ENCODE assay signal across 19 cellular contexts in genomic region chr3:110965976-110966375, GRCh38.
DNase-seq lines count a peak whose midpoint lies in the region; ATAC-seq, FAIRE-seq and TF ChIP-seq lines count a peak whose summit lies in the region.
"Had no signal": no experiment of that assay in that cellular context is flagged by ENCODE, and none has a peak within 500 bp of the region (broad histone marks: within the 10 kb centered on the region; RNA-seq: fewer than 3 reads in every experiment).

No MANE protein-coding gene starts in this region.

- H3K36me3 ChIP-seq in breast epithelium: no peaks in the 10 kb centered on the region
- H3K36me3 ChIP-seq in astrocyte (ENCODE audit: insufficient read depth, low read length): no peaks in the 10 kb centered on the region
- peaks cover 0 to 3% of the 10 kb centered on the region in 2 experiments for H3K36me3 ChIP-seq in mesenchymal stem cell (ENCODE audit: control insufficient read depth in 1 of 2, insufficient read depth in 2 of 2, low read depth in 1 of 2, low read length in 2 of 2)
- no peaks in the 10 kb centered on the region for H3K36me3 ChIP-seq in smooth muscle cell (ENCODE audit: low read depth)
- H3K36me3 ChIP-seq in spleen: no peaks in the 10 kb centered on the region
- H3K36me3 ChIP-seq: HAP-1 had no signal

- H4K8ac ChIP-seq in mesenchymal stem cell (ENCODE audit: low read length): no peak overlapping the region

- intact Hi-C loops in MCF 10A (cut with micrococcal nuclease): no loop called here
- intact Hi-C loops in breast epithelium (cut with DNase I; ENCODE audit: low total_unique reads): no loop called here
- intact Hi-C loops in spleen (cut with DNase I; ENCODE audit: low total_unique reads): no loop called here

- no peak overlapping the region for H3K23ac ChIP-seq in mesenchymal stem cell (ENCODE audit: low read length in 2 of 2)

- POLR2A ChIA-PET in MCF 10A (lab: Yijun Ruan, JAX): interaction anchor here (0.6 kb wide), 1 partner anchor 12 kb away, joined by 4 read pairs; no protein-coding TSS in a partner anchor

- no peaks in the 10 kb centered on the region for H4K20me1 ChIP-seq in astrocyte (ENCODE audit: insufficient read depth, low read length)
- peaks cover 86% of the 10 kb centered on the region for H4K20me1 ChIP-seq in smooth muscle cell (ENCODE audit: low read depth)
- H4K20me1 ChIP-seq: BLaER1 treated with 17β-estradiol and CSF1 and Interleukin-3, amounts not matched to agents 10 nM and 100 nM had no signal

- H3K9me3 Mint-ChIP-seq in MCF 10A (ENCODE audit: unreplicated experiment) (peaks cover 37% of the 10 kb centered on the region), astrocyte (ENCODE audit: unreplicated experiment) (peaks cover 39% of the 10 kb centered on the region)

- H3K9me3 ChIP-seq in breast epithelium (peaks cover 17 to 18% of the 10 kb centered on the region in 2 donors), astrocyte (ENCODE audit: insufficient read depth, low read depth, low read length) (peaks cover 13% of the 10 kb centered on the region), mesenchymal stem cell (ENCODE audit: control insufficient read depth, low read length) (peaks cover 20% of the 10 kb centered on the region), smooth muscle cell (replicated peaks; ENCODE audit: low read depth) (no peaks in the 10 kb centered on the region), spleen (peaks cover 0 to 58% (median 37%) of the 10 kb centered on the region in 8 donors)
- H3K9me3 ChIP-seq: HAP-1 had no signal

- H3K9ac ChIP-seq in astrocyte (ENCODE audit: low read length) (no peak overlapping the region), mesenchymal stem cell (ENCODE audit: low read length) (no peak overlapping the region), smooth muscle cell (ENCODE audit: low read depth) (peak overlapping the region; percentile 96)
- H3K9ac ChIP-seq: BLaER1 treated with 17β-estradiol and CSF1 and Interleukin-3, amounts not matched to agents 10 nM and 100 nM had no signal

- no peak overlapping the region for H2BK120ac ChIP-seq in mesenchymal stem cell (ENCODE audit: low read depth, low read length)

- DNase-seq in MCF 10A (ENCODE audit: unreplicated experiment) (no peak), breast epithelium (ENCODE audit: low spot score in 2 of 2) (no peak), astrocyte (ENCODE audit: low read depth) (no peak), mesenchymal stem cell (no peak), smooth muscle cell (lab: John Stamatoyannopoulos, UW; ENCODE audit: unreplicated experiment) (no peak), spleen (no peak)
- DNase-seq: Calu3; CD8-positive, alpha-beta T cell; DMS79 treated with DMSO at 0.1 percent for 48 hours; GF-D8 had no signal

- H3K4ac ChIP-seq in mesenchymal stem cell (ENCODE audit: low read depth in 1 of 2, low read length in 2 of 2): no peak overlapping the region

- H3K79me2 ChIP-seq in astrocyte (ENCODE audit: insufficient read depth, low read length) (no peaks in the 10 kb centered on the region), smooth muscle cell (ENCODE audit: low read depth) (peaks cover 94% of the 10 kb centered on the region)

- H3K36me3 Mint-ChIP-seq in MCF 10A (ENCODE audit: insufficient read depth, unreplicated experiment) (no peaks in the 10 kb centered on the region), astrocyte (ENCODE audit: low read depth, unreplicated experiment) (peaks cover 35% of the 10 kb centered on the region)
- H3K36me3 Mint-ChIP-seq: CD8-positive, alpha-beta T cell had no signal

- H3K27me3 ChIP-seq in breast epithelium (no peaks in the 10 kb centered on the region), astrocyte (ENCODE audit: insufficient read depth, low read length) (no peaks in the 10 kb centered on the region), mesenchymal stem cell (ENCODE audit: control insufficient read depth in 1 of 2, insufficient read depth in 1 of 2, low read length in 2 of 2) (no peaks in the 10 kb centered on the region), smooth muscle cell (ENCODE audit: low read depth) (no peaks in the 10 kb centered on the region), spleen (replicated peaks in 1 of 7) (no peaks in the 10 kb centered on the region)
- H3K27me3 ChIP-seq: BLaER1 treated with 17β-estradiol and CSF1 and Interleukin-3, amounts not matched to agents 10 nM and 100 nM had no signal

- no peak overlapping the region for H2BK15ac ChIP-seq in mesenchymal stem cell (ENCODE audit: low read depth, poor library complexity, severe bottlenecking)

- H3K4me3 Mint-ChIP-seq in MCF 10A (ENCODE audit: unreplicated experiment) (no peak overlapping the region), astrocyte (ENCODE audit: unreplicated experiment) (peak overlapping the region; percentile 87)
- H3K4me3 Mint-ChIP-seq: B cell; CD8-positive, alpha-beta T cell; GM23338 had no signal

- no TSS peak for BruUV-seq in MCF 10A (replicated peaks; lab: Mats Ljungman, UMichigan)

- H2AFZ ChIP-seq in astrocyte (ENCODE audit: low read depth, low read length): no peak overlapping the region
- no peak overlapping the region for H2AFZ ChIP-seq in mesenchymal stem cell (ENCODE audit: low read depth, low read length)
- H2AFZ ChIP-seq in smooth muscle cell (ENCODE audit: low read depth): no peak overlapping the region
- H2AFZ ChIP-seq: GM23338 had no signal

- TF ChIP-seq POLR2A in breast epithelium (IDR thresholded peaks at IDR 0.05) (no peak), spleen (IDR thresholded peaks at IDR 0.05) (no peak)

- no peak overlapping the region for H2AK5ac ChIP-seq in mesenchymal stem cell (ENCODE audit: low read length, severe bottlenecking)

- no peak for FAIRE-seq in astrocyte (lab: Jason Lieb, UNC)
- FAIRE-seq: HepG2 had no signal

- H3F3A ChIP-seq in smooth muscle cell (ENCODE audit: low read depth): peaks cover 5% of the 10 kb centered on the region

- H3K27ac ChIP-seq in breast epithelium (no peak overlapping the region), astrocyte (ENCODE audit: low read depth, low read length) (no peak overlapping the region), mesenchymal stem cell (ENCODE audit: low read length, poor library complexity, severe bottlenecking) (peak overlapping the region; percentile 32), smooth muscle cell (ENCODE audit: low read depth) (peak overlapping the region; percentile 86), spleen (no peak overlapping the region)
- H3K27ac ChIP-seq: 22Rv1, HL-60 had no signal

- H3K4me1 ChIP-seq in breast epithelium (no peaks in the 10 kb centered on the region), astrocyte (ENCODE audit: insufficient read depth, low read length) (no peaks in the 10 kb centered on the region), mesenchymal stem cell (ENCODE audit: control insufficient read depth, insufficient read depth, low read depth, low read length) (no peaks in the 10 kb centered on the region), smooth muscle cell (ENCODE audit: low read depth) (peaks cover 8% of the 10 kb centered on the region), spleen (no peaks in the 10 kb centered on the region)
- H3K4me1 ChIP-seq: HAP-1 had no signal

- H3K14ac ChIP-seq in mesenchymal stem cell (ENCODE audit: low read length in 2 of 2): no peak overlapping the region

- H3K79me1 ChIP-seq in mesenchymal stem cell (replicated peaks; ENCODE audit: low read length, poor library complexity, severe bottlenecking): no peaks in the 10 kb centered on the region

- no peak for ATAC-seq in activated CD4-positive, CD25-positive, alpha-beta regulatory T cell treated with anti-CD3 and anti-CD28 coated beads, Interleukin-2, amount 50 U/mL, for 24 hours
- ATAC-seq in SK-N-SH treated with all-trans-retinoic acid at 6 μM for 48 hours: no peak
- ATAC-seq: CD8-positive, alpha-beta T cell; GM23338; HepG2 had no signal

- TF ChIP-seq CTCF in MCF 10A (IDR thresholded peaks at IDR 0.05; ENCODE audit: unreplicated experiment) (no peak), breast epithelium (IDR thresholded peaks at IDR 0.05) (no peak), astrocyte (IDR thresholded peaks at IDR 0.05; ENCODE audit: insufficient read depth, low read depth, low read length) (no peak), smooth muscle cell (IDR thresholded peaks at IDR 0.05; ENCODE audit: borderline replicate concordance, insufficient read depth, poor library complexity, severe bottlenecking) (no peak), spleen (IDR thresholded peaks at IDR 0.05 in 8 of 11, conservative IDR thresholded peaks at IDR 0.05 in 3 of 11) (no peak)

- H3K27me3 Mint-ChIP-seq in MCF 10A (ENCODE audit: insufficient read depth, unreplicated experiment) (no peaks in the 10 kb centered on the region), astrocyte (ENCODE audit: low read depth, unreplicated experiment) (no peaks in the 10 kb centered on the region)
- H3K27me3 Mint-ChIP-seq: B cell had no signal

- no peak overlapping the region for H3K18ac ChIP-seq in mesenchymal stem cell (ENCODE audit: low read depth in 1 of 2, low read length in 2 of 2)

- CTCF ChIA-PET in MCF 10A (lab: Yijun Ruan, JAX): interaction anchor here (1.8 kb wide), 1 partner anchor 29 kb away, joined by 6 read pairs; no protein-coding TSS in a partner anchor

- H3K4me1 Mint-ChIP-seq in MCF 10A (ENCODE audit: insufficient read depth, unreplicated experiment) (peaks cover 13% of the 10 kb centered on the region), astrocyte (ENCODE audit: low read depth, unreplicated experiment) (peaks cover 9% of the 10 kb centered on the region)
- H3K4me1 Mint-ChIP-seq: B cell, GM23338 had no signal

- over 99% methylated on average over 5 of the region's 5 CpGs for WGBS in mesenchymal stem cell
- WGBS in smooth muscle cell (ENCODE audit: low lambda C conversion rate): 61% methylated on average over 5 of the region's 5 CpGs
- WGBS in spleen, 5 donors: 82 to 91% (median 89%) methylated on average over 5 of the region's 5 CpGs

- H3K4me2 ChIP-seq in astrocyte (ENCODE audit: low read length) (no peak overlapping the region), mesenchymal stem cell (ENCODE audit: low read length, poor library complexity, severe bottlenecking) (no peak overlapping the region), smooth muscle cell (peak overlapping the region; percentile 93)
- H3K4me2 ChIP-seq: GM23338 had no signal

- H4K91ac ChIP-seq in mesenchymal stem cell (ENCODE audit: low read length): no peak overlapping the region

- no peak overlapping the region for H2BK5ac ChIP-seq in mesenchymal stem cell (ENCODE audit: low read depth, low read length, poor library complexity, severe bottlenecking)

- H2BK12ac ChIP-seq in mesenchymal stem cell (ENCODE audit: low read length in 2 of 2): no peak overlapping the region

- peak overlapping the region; percentile 66 for H3K27ac Mint-ChIP-seq in MCF 10A (ENCODE audit: low read depth, unreplicated experiment)
- peak overlapping the region; percentile 90 for H3K27ac Mint-ChIP-seq in astrocyte (ENCODE audit: unreplicated experiment)
- H3K27ac Mint-ChIP-seq: B cell; CD8-positive, alpha-beta T cell; GM23338 had no signal

- H3K4me3 ChIP-seq in breast epithelium: no peak overlapping the region
- H3K4me3 ChIP-seq in astrocyte (ENCODE audit: insufficient read depth, low read depth, low read length): no peak overlapping the region
- no peak overlapping the region for H3K4me3 ChIP-seq in mesenchymal stem cell (ENCODE audit: insufficient read depth in 1 of 2, low read depth in 1 of 2, low read length in 2 of 2)
- H3K4me3 ChIP-seq in smooth muscle cell: peak overlapping the region; percentile 80
- no peak overlapping the region for H3K4me3 ChIP-seq in spleen
- H3K4me3 ChIP-seq: BLaER1 treated with 17β-estradiol and CSF1 and Interleukin-3, amounts not matched to agents 10 nM and 100 nM; GM23338; HAP-1 had no signal

Comparison
In these comparisons a context has a peak if more than half of its experiments do, and no peak if none do; other contexts are left out.
1. H3K27ac ChIP-seq: peak in mesenchymal stem cell (single experiment) and smooth muscle cell (single experiment); none in breast epithelium (0 of 2), astrocyte (single experiment) and spleen (0 of 8).